In genomic region chr4:93879919-93880318, GRCh38 we compare ENCODE assay signal across 18 cellular contexts. TPM values are rescaled to one million over a fixed set of nuclear protein-coding genes. Genes with fewer than 3 reads are reported as not detected.
DNase-seq lines count a peak whose midpoint lies in the region; ATAC-seq lines count a peak whose summit lies in the region.
"Had no signal": no experiment of that assay in that cellular context is flagged by ENCODE, and none has a peak within 500 bp of the region (broad histone marks: within the 10 kb centered on the region; RNA-seq: fewer than 3 reads in every experiment).

No MANE protein-coding gene starts in this region.

- H3K23ac ChIP-seq in mesendoderm (ENCODE audit: low read length) = no peak overlapping the region

- H3K9ac ChIP-seq in GM23248 (no peak overlapping the region), mesendoderm (ENCODE audit: low read length) (no peak overlapping the region)
- H3K9ac ChIP-seq: KMS-11 had no signal

- ATAC-seq in GM18873 (IDR thresholded peaks at IDR 0.05; ENCODE audit: low FRiP score, unreplicated experiment) (peak; percentile 82), GM21526 (IDR thresholded peaks at IDR 0.05; ENCODE audit: low FRiP score, unreplicated experiment) (peak; percentile 79), HG02943 (IDR thresholded peaks at IDR 0.05; ENCODE audit: low read depth, unreplicated experiment) (peak; percentile 52), HG03565 (IDR thresholded peaks at IDR 0.05; ENCODE audit: unreplicated experiment) (peak; percentile 90)
- ATAC-seq: activated CD8-positive, alpha-beta memory T cell treated with anti-CD3 and anti-CD28 coated beads, Interleukin-2, amount 10 ng/mL, durations not matched to agents 7 days and 5 days; foreskin keratinocyte; upper lobe of right lung had no signal

- no peak overlapping the region for H2BK5ac ChIP-seq in mesendoderm (ENCODE audit: low read length)

- no peaks in the 10 kb centered on the region for H4K20me1 ChIP-seq in GM23248 (ENCODE audit: insufficient read depth)

- no peak overlapping the region for H2AFZ ChIP-seq in GM23248

- no peak overlapping the region for H2BK120ac ChIP-seq in mesendoderm (ENCODE audit: low read depth, low read length)

- no peak overlapping the region for H3K56ac ChIP-seq in mesendoderm (ENCODE audit: low read length)

- 6 to 18% methylated on average over 4 of the region's 4 CpGs for WGBS in GM23248 (ENCODE audit: low coverage in 1 of 2, low lambda C conversion rate in 2 of 2, missing lambda C conversion rate in 2 of 2), 2 experiments
- 100% methylated on average over 1 of the region's 4 CpGs for WGBS in mesendoderm (ENCODE audit: extremely low coverage, insufficient coverage, low lambda C conversion rate)

- in situ Hi-C loops in GM23248 (cut with MboI) = no loop called here

- no peak overlapping the region for H4K8ac ChIP-seq in mesendoderm (ENCODE audit: low read depth, low read length)

- H3F3A ChIP-seq in GM23248 (ENCODE audit: insufficient read depth) = no peaks in the 10 kb centered on the region

- H3K9me2 ChIP-seq in GM23248 (ENCODE audit: insufficient read depth) = no peaks in the 10 kb centered on the region

- H3K4ac ChIP-seq in mesendoderm (ENCODE audit: low read depth, low read length) = no peak overlapping the region

- no peaks in the 10 kb centered on the region for H3K79me1 ChIP-seq in mesendoderm (ENCODE audit: low read length)

- no peaks in the 10 kb centered on the region for H3K9me3 ChIP-seq in GM23248 (ENCODE audit: low read depth)
- H3K9me3 ChIP-seq: right atrium auricular region, upper lobe of right lung had no signal

- DNase-seq in HUDEP-2 (lab: John Stamatoyannopoulos, UW; ENCODE audit: unreplicated experiment in 76 of 76) (no peak), GM23248 (no peak), mesendoderm (no peak)
- no peak for DNase-seq in activated effector memory CD4-positive, alpha-beta T cell treated with Interleukin-2 at 50 U/mL for 16 hours
- DNase-seq: activated CD8-positive, alpha-beta memory T cell treated with anti-CD3 and anti-CD28 coated beads, Interleukin-2, amount 10 ng/mL, durations not matched to agents 7 days and 5 days; AML-193; endodermal cell; foreskin keratinocyte; NCI-H1694; NCI-H510A; OCI-M1; upper lobe of right lung had no signal

- H3K27me3 ChIP-seq in GM23248 (replicated peaks; ENCODE audit: insufficient read depth) = no peaks in the 10 kb centered on the region
- H3K27me3 ChIP-seq in mesendoderm (ENCODE audit: insufficient read depth, low read length, poor library complexity) = no peaks in the 10 kb centered on the region
- H3K27me3 ChIP-seq: foreskin keratinocyte, right atrium auricular region, upper lobe of right lung had no signal

- no peak overlapping the region for H3K27ac ChIP-seq in GM23248
- H3K27ac ChIP-seq in mesendoderm (ENCODE audit: low read depth, low read length) = no peak overlapping the region
- H3K27ac ChIP-seq: foreskin keratinocyte, KMS-11, right atrium auricular region, upper lobe of right lung had no signal

- H3K4me2 ChIP-seq in GM23248 (ENCODE audit: unreplicated experiment) = no peak overlapping the region
- no peak overlapping the region for H3K4me2 ChIP-seq in mesendoderm (ENCODE audit: low read length)
- H3K4me2 ChIP-seq: KMS-11 had no signal

- no peak overlapping the region for H3K18ac ChIP-seq in mesendoderm (ENCODE audit: low read length)

- H3K4me3 ChIP-seq in GM23248 (no peak overlapping the region), mesendoderm (ENCODE audit: low read length) (no peak overlapping the region)
- H3K4me3 ChIP-seq: right atrium auricular region, upper lobe of right lung had no signal

- H3K4me1 ChIP-seq in GM23248 (ENCODE audit: insufficient read depth) (no peaks in the 10 kb centered on the region), mesendoderm (ENCODE audit: control insufficient read depth, low read depth, low read length) (no peaks in the 10 kb centered on the region)
- H3K4me1 ChIP-seq: foreskin keratinocyte, right atrium auricular region, upper lobe of right lung had no signal

- H3K79me2 ChIP-seq in GM23248 (ENCODE audit: insufficient read depth) (no peaks in the 10 kb centered on the region), mesendoderm (ENCODE audit: control insufficient read depth, insufficient read depth, low read length) (no peaks in the 10 kb centered on the region)

- H2BK15ac ChIP-seq in mesendoderm (replicated peaks; ENCODE audit: low read depth) = no peak overlapping the region

- no peak overlapping the region for H4K5ac ChIP-seq in mesendoderm (ENCODE audit: low read length)

- H2AK5ac ChIP-seq in mesendoderm (ENCODE audit: low read length) = no peak overlapping the region

- H3K36me3 ChIP-seq in GM23248 (ENCODE audit: low read depth) (no peaks in the 10 kb centered on the region), mesendoderm (ENCODE audit: control insufficient read depth, insufficient read depth, low read length) (no peaks in the 10 kb centered on the region)
- H3K36me3 ChIP-seq: right atrium auricular region, upper lobe of right lung had no signal

RNA-seq across cellular contexts. Expression of gene ATOH1, which starts 51.4 kb away (rescaled TPM):
- total RNA-seq in GM23248 (2014; rRNA removed; shearing (Covaris generic)) = not detected in 2 replicates
- not detected in 2 replicates for polyA plus RNA-seq in GM23248 (2016; fragmentation: Nextera tagmentation; extraction: Ambion mirVana)
- polyA plus RNA-seq in mesendoderm (2013, experiment 1 of 2) = 0.03 TPM
- 0.03 TPM for polyA plus RNA-seq in mesendoderm (2013, experiment 2 of 2)
- total RNA-seq: activated CD8-positive, alpha-beta memory T cell treated with anti-CD3 and anti-CD28 coated beads, Interleukin-2, amount 10 ng/mL, durations not matched to agents 7 days and 5 days; foreskin keratinocyte; right atrium auricular region; upper lobe of right lung had no signal
- polyA plus RNA-seq: foreskin keratinocyte had no signal
